ENCODE assay signal across 13 cellular contexts in the genomic region with DNA sequence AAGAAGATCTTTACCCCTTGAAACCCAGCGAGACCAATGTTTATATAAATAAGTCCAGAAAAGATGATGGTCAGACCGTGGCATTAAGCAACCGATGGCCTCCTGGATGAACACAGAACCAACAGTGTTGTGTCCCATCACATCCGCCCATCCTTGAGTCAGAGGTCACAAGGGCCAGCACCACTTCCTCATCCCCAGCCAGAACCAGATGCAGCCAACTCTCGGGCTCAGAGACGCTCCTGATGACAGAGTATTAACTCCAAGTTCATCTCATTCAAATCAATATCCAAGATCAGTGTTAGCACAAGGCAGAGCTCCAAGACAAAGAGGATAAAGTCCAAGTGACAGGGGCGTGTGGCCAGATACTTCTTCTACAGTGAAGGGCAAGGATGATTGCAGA.
DNase-seq lines count a peak whose midpoint lies in the region; ATAC-seq and TF ChIP-seq lines count a peak whose summit lies in the region.
"Had no signal": no experiment of that assay in that cellular context is flagged by ENCODE, and none has a peak within 500 bp of the region (broad histone marks: within the 10 kb centered on the region; RNA-seq: fewer than 3 reads in every experiment).

No MANE protein-coding gene starts in this region.

- H3K27me3 ChIP-seq in esophagus squamous epithelium, result no peaks in the 10 kb centered on the region

- peak overlapping the region; percentile 1 for H3K27ac Mint-ChIP-seq in activated CD8-positive, alpha-beta T cell treated with anti-CD3 and anti-CD28 coated beads for 36 hours
- no peak overlapping the region for H3K27ac Mint-ChIP-seq in activated CD8-positive, alpha-beta T cell treated with anti-CD3 and anti-CD28 coated beads, Interleukin-2, amount 10 ng/mL, durations not matched to agents 7 days and 5 days
- peak overlapping the region; percentile 45 to 97 (median 82) for H3K27ac Mint-ChIP-seq in naive B cell
- H3K27ac Mint-ChIP-seq: activated naive CD8-positive, alpha-beta T cell treated with anti-CD3 and anti-CD28 coated beads, Interleukin-2, amount 10 ng/mL, durations not matched to agents 7 days and 5 days had no signal

- H3K4me1 Mint-ChIP-seq in activated CD8-positive, alpha-beta T cell treated with anti-CD3 and anti-CD28 coated beads for 36 hours (ENCODE audit: low read depth), result peaks cover 69% of the 10 kb centered on the region
- H3K4me1 Mint-ChIP-seq in activated CD8-positive, alpha-beta T cell treated with anti-CD3 and anti-CD28 coated beads, Interleukin-2, amount 10 ng/mL, durations not matched to agents 7 days and 5 days (ENCODE audit: low read depth), result peaks cover 71% of the 10 kb centered on the region
- H3K4me1 Mint-ChIP-seq in naive B cell, result peaks cover 73 to 90% (median 90%) of the 10 kb centered on the region in 3 donors

- CTCF ChIA-PET in activated CD8-positive, alpha-beta T cell treated with anti-CD3 and anti-CD28 coated beads for 36 hours (lab: Charles Lee), result interaction anchor here (1.3 to 2.7 kb wide), 2 partner anchors 8 to 62 kb away, joined by 3 to 14 read pairs; no protein-coding TSS in a partner anchor
- CTCF ChIA-PET in activated CD8-positive, alpha-beta T cell treated with anti-CD3 and anti-CD28 coated beads, Interleukin-2, amount 10 ng/mL, durations not matched to agents 7 days and 5 days (lab: Charles Lee), result interaction anchor here (1.0 to 1.8 kb wide), 3 partner anchors 16 to 61 kb away, joined by 3 to 7 read pairs (median 3); no protein-coding TSS in a partner anchor

- H3K4me3 Mint-ChIP-seq in activated CD8-positive, alpha-beta T cell treated with anti-CD3 and anti-CD28 coated beads for 36 hours, result no peak overlapping the region
- no peak overlapping the region for H3K4me3 Mint-ChIP-seq in activated CD8-positive, alpha-beta T cell treated with anti-CD3 and anti-CD28 coated beads, Interleukin-2, amount 10 ng/mL, durations not matched to agents 7 days and 5 days
- peak overlapping the region in 1 of 8 donors; percentile 69 for H3K4me3 Mint-ChIP-seq in naive B cell
- H3K4me3 Mint-ChIP-seq: activated naive CD8-positive, alpha-beta T cell treated with anti-CD3 and anti-CD28 coated beads, Interleukin-2, amount 10 ng/mL, durations not matched to agents 7 days and 5 days had no signal

- peaks cover 11 to 64% (median 17%) of the 10 kb centered on the region in 3 donors for H3K36me3 ChIP-seq in esophagus squamous epithelium

- no peak for ATAC-seq in activated CD8-positive, alpha-beta T cell treated with anti-CD3 and anti-CD28 coated beads for 36 hours
- no peak for ATAC-seq in activated CD8-positive, alpha-beta T cell treated with anti-CD3 and anti-CD28 coated beads, Interleukin-2, amount 10 ng/mL, durations not matched to agents 7 days and 5 days
- ATAC-seq in naive B cell (ENCODE audit: low read depth in 2 of 2) (no peak), HG03095 (IDR thresholded peaks at IDR 0.05; ENCODE audit: unreplicated experiment) (no peak)
- ATAC-seq: A549 had no signal

- intact Hi-C loops in activated CD8-positive, alpha-beta T cell treated with anti-CD3 and anti-CD28 coated beads for 36 hours (cut with micrococcal nuclease), result no loop called here
- intact Hi-C loops in esophagus squamous epithelium (cut with DNase I), result no loop called here

- H3K4me1 ChIP-seq in esophagus squamous epithelium, result peaks cover 45 to 87% (median 53%) of the 10 kb centered on the region in 3 donors
- H3K4me1 ChIP-seq: A549 had no signal

- 64 to 81% methylated on average over 7 of the region's 7 CpGs for WGBS in esophagus squamous epithelium, 2 donors

- no peaks in the 10 kb centered on the region for H3K9me3 ChIP-seq in esophagus squamous epithelium
- H3K9me3 ChIP-seq: A549 had no signal

- TF ChIP-seq CTCF in activated CD8-positive, alpha-beta T cell treated with anti-CD3 and anti-CD28 coated beads for 36 hours (IDR thresholded peaks at IDR 0.05), result no peak
- TF ChIP-seq CTCF in esophagus squamous epithelium (IDR thresholded peaks at IDR 0.05), result no peak

- peaks cover 42% of the 10 kb centered on the region for H3K36me3 Mint-ChIP-seq in activated CD8-positive, alpha-beta T cell treated with anti-CD3 and anti-CD28 coated beads for 36 hours (ENCODE audit: low read depth)
- peaks cover 44% of the 10 kb centered on the region for H3K36me3 Mint-ChIP-seq in activated CD8-positive, alpha-beta T cell treated with anti-CD3 and anti-CD28 coated beads, Interleukin-2, amount 10 ng/mL, durations not matched to agents 7 days and 5 days (ENCODE audit: low read depth)
- peaks cover 7 to 8% of the 10 kb centered on the region in 2 donors for H3K36me3 Mint-ChIP-seq in naive B cell

- no peak overlapping the region for H3K4me3 ChIP-seq in esophagus squamous epithelium
- H3K4me3 ChIP-seq: A549 had no signal

- peak overlapping the region in 3 of 4 donors; percentile 6 to 55 (median 19) for H3K27ac ChIP-seq in esophagus squamous epithelium
- H3K27ac ChIP-seq: A549 had no signal

- TF ChIP-seq POLR2A in esophagus squamous epithelium (IDR thresholded peaks at IDR 0.05), result no peak

- POLR2A ChIA-PET in activated CD8-positive, alpha-beta T cell treated with anti-CD3 and anti-CD28 coated beads for 36 hours (lab: Charles Lee), result interaction anchor here (0.7 to 1.3 kb wide), 3 partner anchors 8 to 31 kb away, joined by 3 to 5 read pairs (median 3); no protein-coding TSS in a partner anchor
- POLR2A ChIA-PET in activated CD8-positive, alpha-beta T cell treated with anti-CD3 and anti-CD28 coated beads, Interleukin-2, amount 10 ng/mL, durations not matched to agents 7 days and 5 days (lab: Charles Lee), result no interaction called here

- no peak for DNase-seq in activated CD8-positive, alpha-beta T cell treated with anti-CD3 and anti-CD28 coated beads for 36 hours
- no peak for DNase-seq in activated CD8-positive, alpha-beta T cell treated with anti-CD3 and anti-CD28 coated beads, Interleukin-2, amount 10 ng/mL, durations not matched to agents 7 days and 5 days
- DNase-seq in esophagus squamous epithelium (lab: John Stamatoyannopoulos, UW) (peak; percentile 16), naive B cell (no peak), NCI-H82 (lab: John Stamatoyannopoulos, UW) (no peak), amniotic stem cell (lab: John Stamatoyannopoulos, UW) (no peak), NCI-H2029 (lab: John Stamatoyannopoulos, UW) (no peak)
- DNase-seq: activated CD4-positive, alpha-beta T cell treated with anti-CD3 and anti-CD28 coated beads, Interleukin-2, amount 50 U/mL, for 4 hours; activated naive CD8-positive, alpha-beta T cell treated with anti-CD3 and anti-CD28 coated beads, Interleukin-2, amount 10 ng/mL, durations not matched to agents 7 days and 5 days; NCI-H1694; stimulated activated naive CD4-positive, alpha-beta T cell had no signal

- H3K27me3 Mint-ChIP-seq in activated CD8-positive, alpha-beta T cell treated with anti-CD3 and anti-CD28 coated beads for 36 hours, result no peaks in the 10 kb centered on the region
- H3K27me3 Mint-ChIP-seq in activated CD8-positive, alpha-beta T cell treated with anti-CD3 and anti-CD28 coated beads, Interleukin-2, amount 10 ng/mL, durations not matched to agents 7 days and 5 days (ENCODE audit: low read depth), result no peaks in the 10 kb centered on the region
- H3K27me3 Mint-ChIP-seq in naive B cell, result no peaks in the 10 kb centered on the region
- H3K27me3 Mint-ChIP-seq: activated naive CD8-positive, alpha-beta T cell treated with anti-CD3 and anti-CD28 coated beads, Interleukin-2, amount 10 ng/mL, durations not matched to agents 7 days and 5 days had no signal

- no peaks in the 10 kb centered on the region for H3K9me3 Mint-ChIP-seq in activated CD8-positive, alpha-beta T cell treated with anti-CD3 and anti-CD28 coated beads for 36 hours
- no peaks in the 10 kb centered on the region for H3K9me3 Mint-ChIP-seq in activated CD8-positive, alpha-beta T cell treated with anti-CD3 and anti-CD28 coated beads, Interleukin-2, amount 10 ng/mL, durations not matched to agents 7 days and 5 days (ENCODE audit: insufficient read depth)
- H3K9me3 Mint-ChIP-seq in naive B cell, result no peaks in the 10 kb centered on the region
- H3K9me3 Mint-ChIP-seq: activated naive CD8-positive, alpha-beta T cell treated with anti-CD3 and anti-CD28 coated beads, Interleukin-2, amount 10 ng/mL, durations not matched to agents 7 days and 5 days had no signal
